ENCODE assay signal across 4 cellular contexts in genomic region chr12:86709017-86709416, GRCh38.
A peak's percentile ranks its signal among the peaks of the same experiment; 100 is the strongest.
DNase-seq lines count a peak whose midpoint lies in the region; ATAC-seq, FAIRE-seq and TF ChIP-seq lines count a peak whose summit lies in the region.
"Not testable (repeated sequence)": the region's sequence is repeated elsewhere in the genome, so short reads cannot be mapped to it uniquely, and the experiment has no call there.

No MANE protein-coding gene starts in this region.

- H3K9ac ChIP-seq in astrocyte (ENCODE audit: low read length); K562 (ENCODE audit: insufficient read depth in 1 of 2, low read depth in 2 of 2, low read length in 2 of 2); endothelial cell of umbilical vein (replicated peaks; ENCODE audit: extremely low read depth, insufficient read depth, low read length): not testable (repeated sequence)

- H3K4me1 ChIP-seq in HEK293 (ENCODE audit: control insufficient read depth, insufficient read depth, low read length); K562 (replicated peaks in 1 of 2; ENCODE audit: control insufficient read depth in 2 of 2, insufficient read depth in 2 of 2, low read length in 2 of 2): not testable (repeated sequence)
- H3K4me1 ChIP-seq in astrocyte (ENCODE audit: insufficient read depth, low read length) = peaks cover 15% of the 10 kb centered on the region
- H3K4me1 ChIP-seq in endothelial cell of umbilical vein (ENCODE audit: control insufficient read depth, extremely low read depth, insufficient read depth, low read length) = peaks cover 13% of the 10 kb centered on the region

- H3K27ac ChIP-seq in HEK293 (ENCODE audit: extremely low read depth, low read depth, low read length); astrocyte (ENCODE audit: low read depth, low read length); K562 (ENCODE audit: extremely low read depth, low read depth, low read length); endothelial cell of umbilical vein (ENCODE audit: insufficient read depth, low read depth, low read length): not testable (repeated sequence)

- H3K27me3 ChIP-seq in astrocyte (ENCODE audit: insufficient read depth, low read length); K562 (ENCODE audit: control insufficient read depth in 2 of 2, insufficient read depth in 2 of 2, low read length in 2 of 2); endothelial cell of umbilical vein (ENCODE audit: control insufficient read depth in 2 of 2, insufficient read depth in 2 of 2, low read length in 2 of 2): not testable (repeated sequence)

- not testable (repeated sequence) for H4K20me1 ChIP-seq in astrocyte (ENCODE audit: insufficient read depth, low read length); K562 (replicated peaks; ENCODE audit: control insufficient read depth, insufficient read depth, low read length); endothelial cell of umbilical vein (replicated peaks; ENCODE audit: control insufficient read depth, extremely low read depth, insufficient read depth, low read length)

- not testable (repeated sequence) for BruUV-seq in K562 (replicated peaks; lab: Mats Ljungman, UMichigan); endothelial cell of umbilical vein (replicated peaks; lab: Mats Ljungman, UMichigan)

- 0% methylated on average over 3 of the region's 3 CpGs for WGBS in K562 (ENCODE audit: insufficient coverage, low coverage, missing lambda C conversion rate)

- H3K9me3 Mint-ChIP-seq in astrocyte (ENCODE audit: unreplicated experiment) = peaks cover 10% of the 10 kb centered on the region

- not testable (repeated sequence) for ATAC-seq in K562

- CTCF ChIA-PET in HEK293 (lab: Yijun Ruan, JAX); K562 (lab: Yijun Ruan, JAX; ENCODE audit: low intra/inter-chr PET ratio); endothelial cell of umbilical vein (lab: Charles Lee): not testable (repeated sequence)

- H3K9me3 ChIP-seq in HEK293 (ENCODE audit: control insufficient read depth, insufficient read depth, low read depth, low read length); astrocyte (ENCODE audit: insufficient read depth, low read depth, low read length); K562 (replicated peaks; ENCODE audit: control insufficient read depth, insufficient read depth, low read depth, low read length); endothelial cell of umbilical vein (replicated peaks; ENCODE audit: control insufficient read depth, insufficient read depth, low read length): not testable (repeated sequence)

- not testable (repeated sequence) for H3K9me1 ChIP-seq in K562 (ENCODE audit: control insufficient read depth, insufficient read depth, low read length); endothelial cell of umbilical vein (replicated peaks; ENCODE audit: control insufficient read depth, extremely low read depth, insufficient read depth, low read length)

- H3K27me3 Mint-ChIP-seq in astrocyte (ENCODE audit: low read depth, unreplicated experiment) = not testable (repeated sequence)

- H3K36me3 Mint-ChIP-seq in astrocyte (ENCODE audit: low read depth, unreplicated experiment) = not testable (repeated sequence)

- not testable (repeated sequence) for TF ChIP-seq CTCF in HEK293 (tag by site-specific recombination; IDR thresholded peaks at IDR 0.05); astrocyte (IDR thresholded peaks at IDR 0.05; ENCODE audit: insufficient read depth, low read depth, low read length); K562 (IDR thresholded peaks at IDR 0.05 in 2 of 3, conservative IDR thresholded peaks at IDR 0.05 in 1 of 3; ENCODE audit: insufficient read depth in 2 of 3, low read depth in 1 of 3, low read length in 3 of 3); endothelial cell of umbilical vein (IDR thresholded peaks at IDR 0.05; ENCODE audit: extremely low read depth in 1 of 2, insufficient read depth in 1 of 2, low read depth in 1 of 2, low read length in 2 of 2)

- TF ChIP-seq POLR2A in K562 (conservative IDR thresholded peaks at IDR 0.05); endothelial cell of umbilical vein (IDR thresholded peaks at IDR 0.05; ENCODE audit: low read depth, low read length): not testable (repeated sequence)

- intact Hi-C loops in K562 (cut with micrococcal nuclease); endothelial cell of umbilical vein (cut with micrococcal nuclease): not testable (repeated sequence)

- peak overlapping the region; percentile 14 for H3K27ac Mint-ChIP-seq in astrocyte (ENCODE audit: unreplicated experiment)

- POLR2A ChIA-PET in HEK293 (lab: Yijun Ruan, JAX); K562 (lab: Yijun Ruan, JAX); endothelial cell of umbilical vein (lab: Charles Lee): not testable (repeated sequence)

- H3K4me2 ChIP-seq in astrocyte (ENCODE audit: low read length); K562 (ENCODE audit: insufficient read depth, low read length); endothelial cell of umbilical vein (ENCODE audit: insufficient read depth, low read length): not testable (repeated sequence)

- not testable (repeated sequence) for H3K4me3 Mint-ChIP-seq in astrocyte (ENCODE audit: unreplicated experiment)

- not testable (repeated sequence) for H3K4me3 ChIP-seq in HEK293 (ENCODE audit: low read depth, low read length); astrocyte (ENCODE audit: insufficient read depth, low read depth, low read length); K562; endothelial cell of umbilical vein (replicated peaks in 1 of 3; ENCODE audit: insufficient read depth in 1 of 3, low read depth in 1 of 3, low read length in 3 of 3)

- not testable (repeated sequence) for H2AFZ ChIP-seq in astrocyte (ENCODE audit: low read depth, low read length); K562 (ENCODE audit: low read depth, low read length); endothelial cell of umbilical vein (ENCODE audit: low read depth, low read length)

- not testable (repeated sequence) for TF ChIP-seq RAD21 in K562 (CRISPR knock-in tag; conservative IDR thresholded peaks at IDR 0.05 in 1 of 2, IDR thresholded peaks at IDR 0.05 in 1 of 2)

- not testable (repeated sequence) for H3K36me3 ChIP-seq in HEK293 (ENCODE audit: control insufficient read depth in 2 of 2, insufficient read depth in 1 of 2, low read length in 2 of 2); astrocyte (ENCODE audit: insufficient read depth, low read length); K562 (ENCODE audit: control insufficient read depth, insufficient read depth, low read length); endothelial cell of umbilical vein (ENCODE audit: control insufficient read depth in 2 of 2, extremely low read depth in 1 of 2, insufficient read depth in 2 of 2, low read length in 2 of 2)

- not testable (repeated sequence) for H3K79me2 ChIP-seq in astrocyte (ENCODE audit: insufficient read depth, low read length); K562 (ENCODE audit: control insufficient read depth, insufficient read depth, low read length); endothelial cell of umbilical vein (ENCODE audit: control insufficient read depth, insufficient read depth, low read length)

- TF ChIP-seq EP300 in K562 (IDR thresholded peaks at IDR 0.05; ENCODE audit: low read length) = not testable (repeated sequence)

- H3K4me1 Mint-ChIP-seq in astrocyte (ENCODE audit: low read depth, unreplicated experiment) = peaks cover 14% of the 10 kb centered on the region

- in situ Hi-C loops in K562 (cut with MboI) = not testable (repeated sequence)

- DNase-seq in astrocyte (ENCODE audit: low read depth); K562 (ENCODE audit: extremely low read depth in 1 of 4, low spot score in 3 of 4); endothelial cell of umbilical vein (ENCODE audit: low read depth, low spot score): not testable (repeated sequence)

- not testable (repeated sequence) for FAIRE-seq in astrocyte (lab: Jason Lieb, UNC); K562 (lab: Jason Lieb, UNC)
- peak; percentile 71 for FAIRE-seq in endothelial cell of umbilical vein (lab: Jason Lieb, UNC)

- dilution Hi-C loops in endothelial cell of umbilical vein (cut with MboI; ENCODE audit: extremely low pct_ligation_motif_present, low sequenced_read_pairs) = not testable (repeated sequence)

TF ChIP-seq in HEK293, 187 proteins besides CTCF, POLR2A, EP300 and RAD21:
- TF ChIP-seq SETDB1 (IDR thresholded peaks at IDR 0.05; ENCODE audit: insufficient read length, low read length) = peak; percentile 50

TF ChIP-seq in K562, 482 proteins besides CTCF, POLR2A, EP300 and RAD21:
- peak; percentile 62; the same call in 1 of the 2 replicates for TF ChIP-seq ZNF431 (CRISPR knock-in tag; IDR thresholded peaks at IDR 0.05)
TF ChIP-seq in K562: peak in this region for 1; not testable (repeated sequence) for 481.
